In genomic region chr1:74779750-74780149, GRCh38 we compare ENCODE assay signal across 24 cellular contexts. TPM values are rescaled to one million over a fixed set of nuclear protein-coding genes. Genes with fewer than 3 reads are reported as not detected.
DNase-seq lines count a peak whose midpoint lies in the region; ATAC-seq, FAIRE-seq and TF ChIP-seq lines count a peak whose summit lies in the region.
"Had no signal": no experiment of that assay in that cellular context is flagged by ENCODE, and none has a peak within 500 bp of the region (broad histone marks: within the 10 kb centered on the region; RNA-seq: fewer than 3 reads in every experiment).

No MANE protein-coding gene starts in this region.

- H3K14ac ChIP-seq in H1 (ENCODE audit: insufficient read length), result no peak overlapping the region

- H3K23me2 ChIP-seq in H1 (ENCODE audit: low read depth, low read length), result no peaks in the 10 kb centered on the region; the same call in 1 of the 2 replicates

- in situ Hi-C loops in HepG2 (cut with HindIII; ENCODE audit: extremely low pct_ligation_motif_present, low pct_unique_long_range_greater_than_20kb), result no loop called here

- H3K56ac ChIP-seq in H1 (replicated peaks; ENCODE audit: insufficient read length, low read depth, low read length), result no peak overlapping the region

- TF ChIP-seq RAD21 in HepG2 (CRISPR knock-in tag; IDR thresholded peaks at IDR 0.05), result no peak
- TF ChIP-seq RAD21 in H1 (IDR thresholded peaks at IDR 0.05 in 1 of 2, conservative IDR thresholded peaks at IDR 0.05 in 1 of 2; ENCODE audit: low read depth in 2 of 2, low read length in 2 of 2), result no peak

- no peaks in the 10 kb centered on the region for H3K79me1 ChIP-seq in H1 (ENCODE audit: low read depth, low read length)

- no peak overlapping the region for H2BK12ac ChIP-seq in H1 (ENCODE audit: low read depth, low read length)

- no peak overlapping the region for H2BK20ac ChIP-seq in H1 (ENCODE audit: low read length)

- TF ChIP-seq EP300 in HepG2 (IDR thresholded peaks at IDR 0.05; ENCODE audit: low read depth in 2 of 2, low read length in 2 of 2) (no peak), HepG2 (CRISPR knock-in tag; IDR thresholded peaks at IDR 0.05; ENCODE audit: borderline replicate concordance) (no peak), H1 (IDR thresholded peaks at IDR 0.05; ENCODE audit: borderline replicate concordance in 1 of 2, low read depth in 2 of 2, low read length in 2 of 2) (no peak), gastroesophageal sphincter (IDR thresholded peaks at IDR 0.05) (no peak)

- intact Hi-C loops in HepG2 (cut with micrococcal nuclease; ENCODE audit: unreplicated experiment) (no loop called here), right lobe of liver (cut with DNase I) (no loop called here)

- H2AFZ ChIP-seq in HepG2 (ENCODE audit: low read length), result no peak overlapping the region
- no peak overlapping the region for H2AFZ ChIP-seq in KMS-11 (ENCODE audit: low read depth)
- no peak overlapping the region for H2AFZ ChIP-seq in H1 (ENCODE audit: low read length)
- H2AFZ ChIP-seq: GM23248 had no signal

- ATAC-seq in HepG2 (no peak), right lobe of liver (no peak), gastroesophageal sphincter (no peak)

- CTCF ChIA-PET in HepG2 (lab: Yijun Ruan, JAX; ENCODE audit: low intra/inter-chr PET ratio, low total read pairs), result no interaction called here
- CTCF ChIA-PET in H1 (lab: Charles Lee; ENCODE audit: partially characterized antibody), result no interaction called here

- no peak for DNase-seq in HepG2 (ENCODE audit: low spot score)
- DNase-seq in right lobe of liver, result no peak
- no peak for DNase-seq in H1 (ENCODE audit: low read depth in 1 of 2, low spot score in 2 of 2)
- no peak for DNase-seq in putamen (ENCODE audit: low spot score)
- DNase-seq: ACHN; AML-193; BE2C; Calu3; CD4-positive, alpha-beta T cell; CD8-positive, alpha-beta memory T cell; COR-L47; DMS153; DND-41; GM23248; HFFc6 had no signal

- H3K36me3 ChIP-seq in HepG2 (replicated peaks in 1 of 2; ENCODE audit: control insufficient read depth in 1 of 2, insufficient read depth in 2 of 2, low read length in 2 of 2) (no peaks in the 10 kb centered on the region), right lobe of liver (no peaks in the 10 kb centered on the region), KMS-11 (ENCODE audit: insufficient read depth) (no peaks in the 10 kb centered on the region), H1 (ENCODE audit: control insufficient read depth in 2 of 4, insufficient read depth in 4 of 4, low read length in 3 of 4) (no peaks in the 10 kb centered on the region), gastroesophageal sphincter (no peaks in the 10 kb centered on the region)
- H3K36me3 ChIP-seq: BE2C; BLaER1 treated with 17β-estradiol and CSF1 and Interleukin-3, amounts not matched to agents 10 nM and 100 nM; HAP-1 had no signal

- no peak overlapping the region for H2BK15ac ChIP-seq in H1 (ENCODE audit: low read length)

- FAIRE-seq in HepG2 (lab: Jason Lieb, UNC) (no peak), H1 (lab: Jason Lieb, UNC) (no peak)
- FAIRE-seq: G401.6, GM12892, GM19239, H54 had no signal

- no peak for TF ChIP-seq CTCF in HepG2 (CRISPR knock-in tag; IDR thresholded peaks at IDR 0.05)
- TF ChIP-seq CTCF in right lobe of liver (IDR thresholded peaks at IDR 0.05), result no peak
- TF ChIP-seq CTCF in KMS-11 (conservative IDR thresholded peaks at IDR 0.05; ENCODE audit: low read depth, low read length), result no peak
- no peak for TF ChIP-seq CTCF in H1 (IDR thresholded peaks at IDR 0.05; ENCODE audit: control extremely low read depth in 1 of 3, insufficient read depth in 1 of 3, low read depth in 1 of 3, low read length in 3 of 3)
- no peak for TF ChIP-seq CTCF in gastroesophageal sphincter (IDR thresholded peaks at IDR 0.05)

- H3K4me3 ChIP-seq in HepG2 (replicated peaks in 1 of 3; ENCODE audit: insufficient read depth in 1 of 3, low read depth in 2 of 3, low read length in 3 of 3) (no peak overlapping the region), right lobe of liver (no peak overlapping the region), KMS-11 (IDR thresholded peaks at IDR 0.05; ENCODE audit: insufficient read depth, low read depth, low read length) (no peak overlapping the region), H1 (ENCODE audit: extremely low read depth in 1 of 4, insufficient read depth in 2 of 4, low read depth in 3 of 4, low read length in 4 of 4) (no peak overlapping the region), gastroesophageal sphincter (no peak overlapping the region)
- H3K4me3 ChIP-seq: BLaER1 treated with 17β-estradiol and CSF1 and Interleukin-3, amounts not matched to agents 10 nM and 100 nM; GM23248; HAP-1 had no signal

- H3K4me1 ChIP-seq in HepG2 (ENCODE audit: insufficient read depth, low read length) (peaks cover 8% of the 10 kb centered on the region; the same call in 1 of the 2 replicates), right lobe of liver (no peaks in the 10 kb centered on the region), KMS-11 (ENCODE audit: low read depth, poor library complexity, severe bottlenecking) (peaks cover 31% of the 10 kb centered on the region), H1 (replicated peaks in 1 of 4; ENCODE audit: control insufficient read depth in 3 of 4, insufficient read depth in 4 of 4, low read length in 3 of 4) (peaks cover 0 to 4% (median 3%) of the 10 kb centered on the region in 4 experiments; a peak in 4 of 7 replicates), gastroesophageal sphincter (no peaks in the 10 kb centered on the region)
- H3K4me1 ChIP-seq: BE2C; BLaER1 treated with 17β-estradiol and CSF1 and Interleukin-3, amounts not matched to agents 10 nM and 100 nM; HAP-1 had no signal

- H4K20me1 ChIP-seq in HepG2 (ENCODE audit: insufficient read depth, low read length) (no peaks in the 10 kb centered on the region), KMS-11 (ENCODE audit: insufficient read depth) (no peaks in the 10 kb centered on the region), H1 (replicated peaks in 1 of 2; ENCODE audit: control insufficient read depth in 1 of 2, insufficient read depth in 2 of 2, low read length in 2 of 2) (no peaks in the 10 kb centered on the region)
- H4K20me1 ChIP-seq: BLaER1 treated with 17β-estradiol and CSF1 and Interleukin-3, amounts not matched to agents 10 nM and 100 nM had no signal

- H2AK5ac ChIP-seq in H1 (ENCODE audit: low read depth, low read length), result no peak overlapping the region

- no peak overlapping the region for H3K4ac ChIP-seq in H1 (replicated peaks; ENCODE audit: insufficient read length, low read depth, low read length)

- H4K5ac ChIP-seq in H1 (ENCODE audit: insufficient read length, low read depth, low read length), result no peak overlapping the region

- H4K8ac ChIP-seq in H1 (ENCODE audit: extremely low read depth, insufficient read depth, low read length), result no peak overlapping the region

- H3K9ac ChIP-seq in HepG2 (ENCODE audit: insufficient read depth, low read depth, low read length) (no peak overlapping the region), KMS-11 (no peak overlapping the region), H1 (replicated peaks in 1 of 4; ENCODE audit: extremely low read depth in 1 of 4, low read depth in 3 of 4, low read length in 3 of 4) (no peak overlapping the region)
- H3K9ac ChIP-seq: BLaER1 treated with 17β-estradiol and CSF1 and Interleukin-3, amounts not matched to agents 10 nM and 100 nM; GM23248 had no signal

- TF ChIP-seq POLR2A in HepG2 (IDR thresholded peaks at IDR 0.05; ENCODE audit: insufficient read depth in 1 of 2, low read depth in 2 of 2, low read length in 2 of 2), result no peak
- TF ChIP-seq POLR2A in right lobe of liver (IDR thresholded peaks at IDR 0.05), result no peak
- no peak for TF ChIP-seq POLR2A in H1 (IDR thresholded peaks at IDR 0.05; ENCODE audit: control extremely low read depth in 1 of 2, low read depth in 2 of 2, low read length in 2 of 2)
- no peak for TF ChIP-seq POLR2A in gastroesophageal sphincter (IDR thresholded peaks at IDR 0.05)

- H3K27ac ChIP-seq in HepG2 (ENCODE audit: extremely low read length, insufficient read depth, low read length), result no peak overlapping the region
- no peak overlapping the region for H3K27ac ChIP-seq in right lobe of liver
- H3K27ac ChIP-seq in KMS-11, result peak overlapping the region; percentile 22; the same call in 1 of the 2 replicates
- H3K27ac ChIP-seq in H1 (ENCODE audit: low read depth, low read length), result no peak overlapping the region
- no peak overlapping the region for H3K27ac ChIP-seq in gastroesophageal sphincter
- H3K27ac ChIP-seq: 22Rv1; BLaER1 treated with 17β-estradiol and CSF1 and Interleukin-3, amounts not matched to agents 10 nM and 100 nM; GM23248 had no signal

- H3K18ac ChIP-seq in H1 (ENCODE audit: extremely low read depth, low read length), result no peak overlapping the region

- no peaks in the 10 kb centered on the region for H3K79me2 ChIP-seq in HepG2 (ENCODE audit: insufficient read depth, low read length)
- H3K79me2 ChIP-seq in KMS-11 (ENCODE audit: insufficient read depth, low read depth), result no peaks in the 10 kb centered on the region
- H3K79me2 ChIP-seq in H1 (ENCODE audit: control insufficient read depth in 1 of 2, insufficient read depth in 2 of 2, low read length in 2 of 2), result no peaks in the 10 kb centered on the region

- H3K4me2 ChIP-seq in HepG2 (ENCODE audit: low read depth, low read length) (no peak overlapping the region), KMS-11 (peak overlapping the region; percentile 72; the same call in 1 of the 2 replicates), H1 (ENCODE audit: insufficient read depth in 1 of 2, low read depth in 2 of 2, low read length in 2 of 2) (no peak overlapping the region)
- H3K4me2 ChIP-seq: BLaER1 treated with 17β-estradiol and CSF1 and Interleukin-3, amounts not matched to agents 10 nM and 100 nM had no signal

- no peak overlapping the region for H4K91ac ChIP-seq in H1 (replicated peaks; ENCODE audit: insufficient read length, low read length)

- H3K9me3 ChIP-seq in HepG2 (ENCODE audit: low read length) (no peaks in the 10 kb centered on the region), right lobe of liver (no peaks in the 10 kb centered on the region), H1 (ENCODE audit: insufficient read depth in 2 of 2, low read depth in 1 of 2, low read length in 1 of 2) (no peaks in the 10 kb centered on the region), gastroesophageal sphincter (no peaks in the 10 kb centered on the region)
- H3K9me3 ChIP-seq: BE2C; BLaER1 treated with 17β-estradiol and CSF1 and Interleukin-3, amounts not matched to agents 10 nM and 100 nM; HAP-1 had no signal

- no peak overlapping the region for H3K23ac ChIP-seq in H1 (ENCODE audit: insufficient read length)

- no peak overlapping the region for H2BK120ac ChIP-seq in H1 (replicated peaks; ENCODE audit: low read depth, low read length)

- no TSS peak for BruUV-seq in HepG2 (replicated peaks; lab: Mats Ljungman, UMichigan)

- H3K27me3 ChIP-seq in HepG2 (ENCODE audit: control insufficient read depth in 1 of 2, insufficient read depth in 2 of 2, low read length in 2 of 2) (no peaks in the 10 kb centered on the region), right lobe of liver (peaks cover 0 to 7% of the 10 kb centered on the region in 2 donors), KMS-11 (ENCODE audit: insufficient read depth, low read depth) (no peaks in the 10 kb centered on the region), H1 (replicated peaks in 1 of 4; ENCODE audit: control insufficient read depth in 3 of 4, extremely low read depth in 1 of 4, insufficient read depth in 3 of 4, low read length in 3 of 4) (no peaks in the 10 kb centered on the region), gastroesophageal sphincter (no peaks in the 10 kb centered on the region)
- H3K27me3 ChIP-seq: BLaER1 treated with 17β-estradiol and CSF1 and Interleukin-3, amounts not matched to agents 10 nM and 100 nM had no signal

- no peak overlapping the region for H2BK5ac ChIP-seq in H1 (ENCODE audit: low read depth, low read length)

- POLR2A ChIA-PET in HepG2 (lab: Yijun Ruan, JAX), result no interaction called here
- POLR2A ChIA-PET in H1 (lab: Charles Lee; ENCODE audit: partially characterized antibody), result no interaction called here

RNA-seq across cellular contexts. Expression of gene TYW3, which starts 46.8 kb away (rescaled TPM):
- 45.8 and 77.2 TPM in 2 replicates for total RNA-seq in HepG2 (2016; rRNA removed; fragmentation: Illumina TruSeq; extraction: Trizol)
- 20.0 and 24.3 TPM in 2 replicates for total RNA-seq in HepG2 (2016; cell fraction: cytosol; rRNA removed; fragmentation: Illumina TruSeq; extraction: Trizol; ENCODE audit: low read depth)
- total RNA-seq in HepG2 (2016; cell fraction: insoluble cytoplasmic fraction; rRNA removed; fragmentation: Illumina TruSeq; extraction: Trizol), result 48.2 and 77.6 TPM in 2 replicates
- 55.2 and 64.7 TPM in 2 replicates for total RNA-seq in HepG2 (2016; cell fraction: membrane; rRNA removed; fragmentation: Illumina TruSeq; extraction: Trizol)
- total RNA-seq in HepG2 (2016; cell fraction: nucleus; rRNA removed; fragmentation: Illumina TruSeq; extraction: Trizol), result 23.1 and 25.9 TPM in 2 replicates
- 11.7 and 17.6 TPM in 2 replicates for polyA plus RNA-seq in HepG2 (2011; rRNA removed)
- polyA plus RNA-seq in HepG2 (2011; cell fraction: cytosol; rRNA removed), result 7.5 and 11.1 TPM in 2 replicates
- 5.8 and 6.9 TPM in 2 replicates for polyA plus RNA-seq in HepG2 (2011; cell fraction: nucleus; rRNA removed)
- polyA plus RNA-seq in HepG2 (2012), result 18.2 and 30.2 TPM in 2 replicates
- polyA plus RNA-seq in HepG2 (2016; cell fraction: cytosol; fragmentation: Illumina TruSeq; extraction: Trizol; ENCODE audit: low read depth), result 45.2 and 48.7 TPM in 2 replicates
- 88.2 and 89.8 TPM in 2 replicates for polyA plus RNA-seq in HepG2 (2016; cell fraction: insoluble cytoplasmic fraction; fragmentation: Illumina TruSeq; extraction: Trizol; ENCODE audit: low read depth)
- polyA plus RNA-seq in HepG2 (2016; cell fraction: membrane; fragmentation: Illumina TruSeq; extraction: Trizol; ENCODE audit: low read depth), result 62.5 and 75.3 TPM in 2 replicates
- polyA plus RNA-seq in HepG2 (2016; cell fraction: nucleus; fragmentation: Illumina TruSeq; extraction: Trizol; ENCODE audit: insufficient read depth, low read depth), result 41.1 and 43.4 TPM in 2 replicates
- 7.4 and 14.2 TPM in 2 replicates for polyA minus RNA-seq in HepG2 (2011; rRNA and poly(A)+ RNA removed; ENCODE audit: low replicate concordance)
- 8.8 and 10.0 TPM in 2 replicates for polyA minus RNA-seq in HepG2 (2011; cell fraction: cytosol; rRNA and poly(A)+ RNA removed)
- 29.8 and 29.9 TPM in 2 replicates for polyA minus RNA-seq in HepG2 (2011; cell fraction: nucleus; rRNA and poly(A)+ RNA removed)
- total RNA-seq in right lobe of liver, result 10 to 100 TPM in 2 of 6 experiments, 1 to 10 TPM in 4; 7.4 to 10.8 (median 8.5) TPM
- 28.0 and 31.4 TPM in 2 replicates for total RNA-seq in H1 (2021; fragmentation: NEBNext Ultra II Directional; extraction: Animal tissue kit (Norgen Biotek cat#: 25700))
- 4.8 and 6.9 TPM in 2 replicates for polyA plus RNA-seq in H1 (2011; rRNA removed)
- 8.0 TPM for polyA plus RNA-seq in H1 (2011; cell fraction: cytosol; rRNA removed)
- polyA plus RNA-seq in H1 (2011; cell fraction: nucleus; rRNA removed), result 13.4 TPM
- 9.5 to 16.4 TPM (median 11.2 TPM) in 4 replicates for polyA plus RNA-seq in H1 (2012, experiment 1 of 2)
- polyA plus RNA-seq in H1 (2012, experiment 2 of 2), result 0.96 TPM
- 66.1 TPM for polyA plus RNA-seq in H1 (2013, experiment 1 of 2)
- polyA plus RNA-seq in H1 (2013, experiment 2 of 2), result 60.2 TPM
- polyA minus RNA-seq in H1 (2011; rRNA and poly(A)+ RNA removed), result 9.0 and 9.8 TPM in 2 replicates
- 3.0 TPM for polyA minus RNA-seq in H1 (2011; cell fraction: cytosol; rRNA and poly(A)+ RNA removed)
- polyA minus RNA-seq in H1 (2011; cell fraction: nucleus; rRNA and poly(A)+ RNA removed), result 29.8 TPM
- total RNA-seq in gastroesophageal sphincter, result 10 to 100 TPM; 20.3 to 37.8 (median 31.2) TPM

RNA-seq across cellular contexts. Expression of gene CRYZ, which starts 46.9 kb away (rescaled TPM):
- 115 and 203 TPM in 2 replicates for total RNA-seq in HepG2 (2016; rRNA removed; fragmentation: Illumina TruSeq; extraction: Trizol)
- 11.6 and 13.0 TPM in 2 replicates for total RNA-seq in HepG2 (2016; cell fraction: cytosol; rRNA removed; fragmentation: Illumina TruSeq; extraction: Trizol; ENCODE audit: low read depth)
- 115 and 198 TPM in 2 replicates for total RNA-seq in HepG2 (2016; cell fraction: insoluble cytoplasmic fraction; rRNA removed; fragmentation: Illumina TruSeq; extraction: Trizol)
- total RNA-seq in HepG2 (2016; cell fraction: membrane; rRNA removed; fragmentation: Illumina TruSeq; extraction: Trizol), result 40.3 and 47.4 TPM in 2 replicates
- total RNA-seq in HepG2 (2016; cell fraction: nucleus; rRNA removed; fragmentation: Illumina TruSeq; extraction: Trizol), result 55.8 and 62.4 TPM in 2 replicates
- 149 and 211 TPM in 2 replicates for polyA plus RNA-seq in HepG2 (2011; rRNA removed)
- polyA plus RNA-seq in HepG2 (2011; cell fraction: cytosol; rRNA removed), result 82.6 and 124 TPM in 2 replicates
- polyA plus RNA-seq in HepG2 (2011; cell fraction: nucleus; rRNA removed), result 63.1 and 80.9 TPM in 2 replicates
- 110 and 119 TPM in 2 replicates for polyA plus RNA-seq in HepG2 (2012)
- 11.6 and 11.8 TPM in 2 replicates for polyA plus RNA-seq in HepG2 (2016; cell fraction: cytosol; fragmentation: Illumina TruSeq; extraction: Trizol; ENCODE audit: low read depth)
- 192 and 213 TPM in 2 replicates for polyA plus RNA-seq in HepG2 (2016; cell fraction: insoluble cytoplasmic fraction; fragmentation: Illumina TruSeq; extraction: Trizol; ENCODE audit: low read depth)
- 38.2 and 41.7 TPM in 2 replicates for polyA plus RNA-seq in HepG2 (2016; cell fraction: membrane; fragmentation: Illumina TruSeq; extraction: Trizol; ENCODE audit: low read depth)
- polyA plus RNA-seq in HepG2 (2016; cell fraction: nucleus; fragmentation: Illumina TruSeq; extraction: Trizol; ENCODE audit: insufficient read depth, low read depth), result 103 and 104 TPM in 2 replicates
- polyA minus RNA-seq in HepG2 (2011; rRNA and poly(A)+ RNA removed; ENCODE audit: low replicate concordance), result 13.3 and 37.8 TPM in 2 replicates
- polyA minus RNA-seq in HepG2 (2011; cell fraction: cytosol; rRNA and poly(A)+ RNA removed), result 59.3 and 73.9 TPM in 2 replicates
- 51.9 and 74.7 TPM in 2 replicates for polyA minus RNA-seq in HepG2 (2011; cell fraction: nucleus; rRNA and poly(A)+ RNA removed)
- total RNA-seq in right lobe of liver, result 100 to 1,000 TPM; 127 to 177 (median 150) TPM
- total RNA-seq in H1 (2021; fragmentation: NEBNext Ultra II Directional; extraction: Animal tissue kit (Norgen Biotek cat#: 25700)), result 40.6 and 43.8 TPM in 2 replicates
- 11.7 and 20.5 TPM in 2 replicates for polyA plus RNA-seq in H1 (2011; rRNA removed)
- polyA plus RNA-seq in H1 (2011; cell fraction: cytosol; rRNA removed), result 28.5 TPM
- 8.8 TPM for polyA plus RNA-seq in H1 (2011; cell fraction: nucleus; rRNA removed)
- polyA plus RNA-seq in H1 (2012, experiment 1 of 2), result 22.5 to 29.9 TPM (median 26.7 TPM) in 4 replicates
- polyA plus RNA-seq in H1 (2012, experiment 2 of 2), result 2.8 TPM
- 18.8 TPM for polyA plus RNA-seq in H1 (2013, experiment 1 of 2)
- 18.8 TPM for polyA plus RNA-seq in H1 (2013, experiment 2 of 2)
- polyA minus RNA-seq in H1 (2011; rRNA and poly(A)+ RNA removed), result 21.9 and 27.7 TPM in 2 replicates
- 10.6 TPM for polyA minus RNA-seq in H1 (2011; cell fraction: cytosol; rRNA and poly(A)+ RNA removed)
- polyA minus RNA-seq in H1 (2011; cell fraction: nucleus; rRNA and poly(A)+ RNA removed), result 9.3 TPM
- 10 to 100 TPM; 43.8 to 79.7 (median 64.8) TPM for total RNA-seq in gastroesophageal sphincter

Comparison
In these comparisons a context has a peak if more than half of its experiments do, and no peak if none do; other contexts are left out.
1. Of the 41 proteins assayed by ChIP-seq in both HepG2 and H1: peak only in HepG2: MAFK; only in H1: none; in both: none; in neither: 40.